2 cellular contexts compared by ENCODE assay signal in the genomic region with DNA sequence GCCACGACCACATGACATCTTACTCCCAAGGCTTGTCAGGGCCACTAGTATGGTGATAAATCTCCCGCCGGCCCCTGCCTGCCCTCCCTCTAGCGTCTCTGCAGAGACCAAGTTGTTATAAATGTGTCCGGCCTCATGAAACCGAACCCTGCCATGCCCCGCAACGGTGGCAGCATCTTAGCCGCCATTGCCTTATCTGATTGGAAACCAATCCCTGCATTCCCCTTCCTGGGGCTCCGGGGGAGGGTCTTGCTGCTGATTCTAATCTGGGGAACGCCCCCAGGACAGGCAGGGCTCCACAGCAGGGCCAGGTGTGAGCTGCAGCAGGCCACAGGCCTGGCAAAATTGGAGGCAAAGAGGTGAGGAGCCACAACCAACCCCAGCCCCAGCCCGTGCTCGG.
TF ChIP-seq lines count a peak whose summit lies in the region.

No MANE protein-coding gene starts in this region.

TF ChIP-seq in GM23338, 12 proteins besides CTCF, POLR2A, EP300 and RAD21:
- TF ChIP-seq ZNF114 (CRISPR knock-in tag; IDR thresholded peaks at IDR 0.05) (no peak), NANOG (IDR thresholded peaks at IDR 0.05; ENCODE audit: borderline replicate concordance) (no peak)

TF ChIP-seq in H1, 55 proteins besides CTCF, POLR2A, EP300 and RAD21:
- TF ChIP-seq SIX5 (IDR thresholded peaks at IDR 0.05; ENCODE audit: low read depth, low read length) = no peak
- TF ChIP-seq, protein P1, sequence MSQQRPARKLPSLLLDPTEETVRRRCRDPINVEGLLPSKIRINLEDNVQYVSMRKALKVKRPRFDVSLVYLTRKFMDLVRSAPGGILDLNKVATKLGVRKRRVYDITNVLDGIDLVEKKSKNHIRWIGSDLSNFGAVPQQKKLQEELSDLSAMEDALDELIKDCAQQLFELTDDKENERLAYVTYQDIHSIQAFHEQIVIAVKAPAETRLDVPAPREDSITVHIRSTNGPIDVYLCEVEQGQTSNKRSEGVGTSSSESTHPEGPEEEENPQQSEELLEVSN (IDR thresholded peaks at IDR 0.05) = peak; percentile 23; the same call in 1 of the 2 replicates
TF ChIP-seq in H1: peak in this region for 1.
